In the genomic region with DNA sequence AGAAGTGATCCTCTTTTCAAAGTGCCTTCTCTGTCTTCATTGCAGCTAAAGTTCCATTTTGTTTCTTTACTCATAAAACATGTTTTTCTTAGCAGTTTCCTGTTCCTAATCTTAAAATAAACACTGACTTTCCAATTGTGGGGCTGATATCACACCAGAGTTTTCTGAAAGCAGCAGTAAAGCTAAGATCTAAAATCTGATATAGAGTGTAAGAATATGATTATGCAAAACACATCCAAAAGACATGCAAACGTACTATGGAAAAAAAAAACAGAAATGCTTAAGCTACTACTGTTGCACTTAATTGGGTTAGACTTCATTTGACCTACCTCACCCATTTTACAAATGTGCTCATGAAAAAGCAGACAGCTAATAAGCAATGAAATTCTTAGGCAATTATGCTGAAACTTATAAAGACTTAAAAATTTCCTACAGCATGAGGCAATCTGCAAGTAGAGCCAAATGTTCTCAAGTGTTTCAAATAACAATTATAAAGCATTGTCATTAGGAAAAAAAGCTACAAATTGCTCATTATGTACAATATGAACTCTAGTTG, we compare ENCODE assay signal across 12 cellular contexts. TPM values are rescaled to one million over a fixed set of nuclear protein-coding genes. Genes with fewer than 3 reads are reported as not detected.
DNase-seq lines count a peak whose midpoint lies in the region; ATAC-seq, FAIRE-seq and TF ChIP-seq lines count a peak whose summit lies in the region.
"Had no signal": no experiment of that assay in that cellular context is flagged by ENCODE, and none has a peak within 500 bp of the region (broad histone marks: within the 10 kb centered on the region; RNA-seq: fewer than 3 reads in every experiment).

No MANE protein-coding gene starts in this region.

- H3K27ac ChIP-seq in SU-DHL-6 (ENCODE audit: low read depth, low read length): peak overlapping the region; percentile 11; the same call in 1 of the 2 replicates
- no peak overlapping the region for H3K27ac ChIP-seq in endothelial cell of umbilical vein (ENCODE audit: insufficient read depth, low read depth, low read length)
- H3K27ac ChIP-seq: upper lobe of right lung had no signal

- H2AFZ ChIP-seq in SU-DHL-6 (ENCODE audit: low read depth, low read length, severe bottlenecking) (no peak overlapping the region), endothelial cell of umbilical vein (ENCODE audit: low read depth, low read length) (peak overlapping the region; percentile 48)

- H3K36me3 Mint-ChIP-seq in activated T-cell treated with anti-CD3 and anti-CD28 coated beads, Interleukin-2, amount 50 U/mL, for 4 hours (ENCODE audit: insufficient read depth): peaks cover 89% of the 10 kb centered on the region
- H3K36me3 Mint-ChIP-seq in glutamatergic neuron (ENCODE audit: unreplicated experiment): no peaks in the 10 kb centered on the region

- dilution Hi-C loops in endothelial cell of umbilical vein (cut with MboI; ENCODE audit: extremely low pct_ligation_motif_present, low sequenced_read_pairs): no loop called here

- CTCF ChIA-PET in endothelial cell of umbilical vein (lab: Charles Lee): no interaction called here

- ATAC-seq in activated T-cell treated with anti-CD3 and anti-CD28 coated beads, Interleukin-2, amount 50 U/mL, for 4 hours: peak; percentile 7 to 12
- no peak for ATAC-seq in HG03175 (IDR thresholded peaks at IDR 0.05; ENCODE audit: unreplicated experiment)
- no peak for ATAC-seq in GM18861 (IDR thresholded peaks at IDR 0.05; ENCODE audit: unreplicated experiment)
- ATAC-seq: upper lobe of right lung had no signal

- H4K20me1 ChIP-seq in SU-DHL-6 (ENCODE audit: low read depth, low read length) (no peaks in the 10 kb centered on the region), endothelial cell of umbilical vein (replicated peaks; ENCODE audit: control insufficient read depth, extremely low read depth, insufficient read depth, low read length) (no peaks in the 10 kb centered on the region)

- TF ChIP-seq POLR2A in endothelial cell of umbilical vein (IDR thresholded peaks at IDR 0.05; ENCODE audit: low read depth, low read length): no peak

- H3K4me1 Mint-ChIP-seq in activated T-cell treated with anti-CD3 and anti-CD28 coated beads, Interleukin-2, amount 50 U/mL, for 4 hours (ENCODE audit: low read depth): peaks cover 81% of the 10 kb centered on the region
- peaks cover 1% of the 10 kb centered on the region for H3K4me1 Mint-ChIP-seq in glutamatergic neuron (ENCODE audit: low read depth, unreplicated experiment)

- H3K4me3 ChIP-seq in SU-DHL-6 (ENCODE audit: insufficient read depth, low read length, poor library complexity, severe bottlenecking) (no peak overlapping the region), endothelial cell of umbilical vein (replicated peaks in 1 of 3; ENCODE audit: insufficient read depth in 1 of 3, low read depth in 1 of 3, low read length in 3 of 3) (no peak overlapping the region), retinal pigment epithelial cell (ENCODE audit: low read length) (no peak overlapping the region)
- H3K4me3 ChIP-seq: upper lobe of right lung had no signal

- no peak overlapping the region for H3K27ac Mint-ChIP-seq in glutamatergic neuron (ENCODE audit: unreplicated experiment)

- no peak overlapping the region for H3K4me2 ChIP-seq in SU-DHL-6 (ENCODE audit: low read depth, low read length, poor library complexity, severe bottlenecking)
- peak overlapping the region; percentile 44 for H3K4me2 ChIP-seq in endothelial cell of umbilical vein (ENCODE audit: insufficient read depth, low read length)

- TF ChIP-seq CTCF in SU-DHL-6 (IDR thresholded peaks at IDR 0.05; ENCODE audit: insufficient read depth, low read length, poor library complexity, severe bottlenecking) (no peak), endothelial cell of umbilical vein (IDR thresholded peaks at IDR 0.05; ENCODE audit: extremely low read depth in 1 of 2, insufficient read depth in 1 of 2, low read depth in 1 of 2, low read length in 2 of 2) (no peak), retinal pigment epithelial cell (conservative IDR thresholded peaks at IDR 0.05; ENCODE audit: low read depth, low read length) (no peak), glutamatergic neuron (IDR thresholded peaks at IDR 0.05; ENCODE audit: partially characterized antibody, unreplicated experiment) (no peak)

- H3K36me3 ChIP-seq in SU-DHL-6 (ENCODE audit: low read length) (peaks cover 38% of the 10 kb centered on the region), endothelial cell of umbilical vein (ENCODE audit: control insufficient read depth in 2 of 2, extremely low read depth in 1 of 2, insufficient read depth in 2 of 2, low read length in 2 of 2) (no peaks in the 10 kb centered on the region)

- H3K4me1 ChIP-seq in endothelial cell of umbilical vein (ENCODE audit: control insufficient read depth, extremely low read depth, insufficient read depth, low read length): peaks cover 13% of the 10 kb centered on the region

- H3K9me1 ChIP-seq in endothelial cell of umbilical vein (replicated peaks; ENCODE audit: control insufficient read depth, extremely low read depth, insufficient read depth, low read length): no peaks in the 10 kb centered on the region

- peak overlapping the region; percentile 95 for H3K4me3 Mint-ChIP-seq in activated T-cell treated with anti-CD3 and anti-CD28 coated beads, Interleukin-2, amount 50 U/mL, for 4 hours
- no peak overlapping the region for H3K4me3 Mint-ChIP-seq in glutamatergic neuron (ENCODE audit: unreplicated experiment)

- H3K9me2 ChIP-seq in SU-DHL-6 (replicated peaks; ENCODE audit: insufficient read depth, low read length): no peaks in the 10 kb centered on the region

- POLR2A ChIA-PET in endothelial cell of umbilical vein (lab: Charles Lee): no interaction called here

- H3K79me2 ChIP-seq in SU-DHL-6 (ENCODE audit: insufficient read depth, low read length) (peaks cover 68% of the 10 kb centered on the region), endothelial cell of umbilical vein (ENCODE audit: control insufficient read depth, insufficient read depth, low read length) (no peaks in the 10 kb centered on the region)

- no TSS peak for BruUV-seq in endothelial cell of umbilical vein (replicated peaks; lab: Mats Ljungman, UMichigan)

- intact Hi-C loops in endothelial cell of umbilical vein (cut with micrococcal nuclease): no loop called here

- no peaks in the 10 kb centered on the region for H3F3A ChIP-seq in SU-DHL-6 (ENCODE audit: insufficient read depth)

- H3K9me3 Mint-ChIP-seq in activated T-cell treated with anti-CD3 and anti-CD28 coated beads, Interleukin-2, amount 50 U/mL, for 4 hours: no peaks in the 10 kb centered on the region
- peaks cover 2% of the 10 kb centered on the region for H3K9me3 Mint-ChIP-seq in glutamatergic neuron (ENCODE audit: unreplicated experiment)

- no peaks in the 10 kb centered on the region for H3K27me3 ChIP-seq in SU-DHL-6 (ENCODE audit: low read length)
- H3K27me3 ChIP-seq in endothelial cell of umbilical vein (ENCODE audit: control insufficient read depth in 2 of 2, insufficient read depth in 2 of 2, low read length in 2 of 2): peaks cover 0 to under 1% of the 10 kb centered on the region in 2 experiments
- H3K27me3 ChIP-seq: heart left ventricle, upper lobe of right lung had no signal

- H3K9me3 ChIP-seq in SU-DHL-6 (ENCODE audit: insufficient read depth, low read length): no peaks in the 10 kb centered on the region
- no peaks in the 10 kb centered on the region for H3K9me3 ChIP-seq in endothelial cell of umbilical vein (replicated peaks; ENCODE audit: control insufficient read depth, insufficient read depth, low read length)
- H3K9me3 ChIP-seq: heart left ventricle, upper lobe of right lung had no signal

- no peaks in the 10 kb centered on the region for H3K27me3 Mint-ChIP-seq in activated T-cell treated with anti-CD3 and anti-CD28 coated beads, Interleukin-2, amount 50 U/mL, for 4 hours (ENCODE audit: low read depth)
- peaks cover 3% of the 10 kb centered on the region for H3K27me3 Mint-ChIP-seq in glutamatergic neuron (ENCODE audit: unreplicated experiment)

- FAIRE-seq in endothelial cell of umbilical vein (lab: Jason Lieb, UNC): no peak

- no peak overlapping the region for H3K9ac ChIP-seq in SU-DHL-6 (ENCODE audit: low read length)
- H3K9ac ChIP-seq in endothelial cell of umbilical vein (replicated peaks; ENCODE audit: extremely low read depth, insufficient read depth, low read length): no peak overlapping the region

- DNase-seq in activated T-cell treated with anti-CD3 and anti-CD28 coated beads, Interleukin-2, amount 50 U/mL, for 4 hours: no peak
- DNase-seq in activated T-cell treated with anti-CD3 and anti-CD28 coated beads for 4 hours: no peak
- peak; percentile 63 for DNase-seq in endothelial cell of umbilical vein (ENCODE audit: low read depth, low spot score)
- DNase-seq in retinal pigment epithelial cell (ENCODE audit: low read depth): peak; percentile 65
- no peak for DNase-seq in glutamatergic neuron
- DNase-seq: heart left ventricle, mammary epithelial cell, NCI-H446, upper lobe of right lung had no signal

TF ChIP-seq in endothelial cell of umbilical vein, 7 proteins besides CTCF, POLR2A, EP300 and RAD21:
- TF ChIP-seq, protein P1, sequence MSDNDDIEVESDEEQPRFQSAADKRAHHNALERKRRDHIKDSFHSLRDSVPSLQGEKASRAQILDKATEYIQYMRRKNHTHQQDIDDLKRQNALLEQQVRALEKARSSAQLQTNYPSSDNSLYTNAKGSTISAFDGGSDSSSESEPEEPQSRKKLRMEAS (IDR thresholded peaks at IDR 0.05; ENCODE audit: insufficient read depth, insufficient read length): no peak
- peak; percentile 52 for TF ChIP-seq GATA2 (IDR thresholded peaks at IDR 0.05; ENCODE audit: insufficient read depth, insufficient read length, low read depth, low read length)

RNA-seq across cellular contexts. Expression of a gene that starts 10.5 kb away (rescaled TPM):
- total RNA-seq in activated T-cell treated with anti-CD3 and anti-CD28 coated beads, Interleukin-2, amount 50 U/mL, for 4 hours: 100 to 1,000 TPM; 183 to 207 (median 195) TPM
- total RNA-seq in endothelial cell of umbilical vein (not detected in 2 replicates), glutamatergic neuron (ENCODE audit: unreplicated experiment) (not detected)
- not detected in 2 replicates for polyA plus RNA-seq in endothelial cell of umbilical vein
- polyA plus RNA-seq in endothelial cell of umbilical vein (2011; cell fraction: cytosol; rRNA removed): 0.03 TPM in 1 of 2 replicates, not detected in the other
- polyA plus RNA-seq in endothelial cell of umbilical vein (2011; cell fraction: nucleus; rRNA removed): not detected in 2 replicates
- not detected in 2 replicates for polyA plus RNA-seq in endothelial cell of umbilical vein (2012)
- polyA minus RNA-seq in endothelial cell of umbilical vein: not detected in 2 replicates
- polyA minus RNA-seq in endothelial cell of umbilical vein (2011; cell fraction: cytosol; rRNA and poly(A)+ RNA removed): not detected
- not detected in 2 replicates for polyA minus RNA-seq in endothelial cell of umbilical vein (2011; cell fraction: nucleus; rRNA and poly(A)+ RNA removed)
- total RNA-seq: mammary epithelial cell had no signal
- polyA plus RNA-seq: mammary epithelial cell had no signal

Comparison
In these comparisons a context has a peak if more than half of its experiments do, and no peak if none do; other contexts are left out.
1. ATAC-seq: peak in activated T-cell treated with anti-CD3 and anti-CD28 coated beads, Interleukin-2, amount 50 U/mL, for 4 hours (2 of 2); none in HG03175 (single experiment) and GM18861 (single experiment).
2. DNase-seq: peak in endothelial cell of umbilical vein (single experiment) and retinal pigment epithelial cell (single experiment); none in activated T-cell treated with anti-CD3 and anti-CD28 coated beads, Interleukin-2, amount 50 U/mL, for 4 hours (single experiment), activated T-cell treated with anti-CD3 and anti-CD28 coated beads for 4 hours (single experiment) and glutamatergic neuron (single experiment).
3. RNA of a gene that starts 10.5 kb away (total RNA-seq): 183 to 207 TPM in activated T-cell treated with anti-CD3 and anti-CD28 coated beads, Interleukin-2, amount 50 U/mL, for 4 hours; not detected in endothelial cell of umbilical vein and not detected in glutamatergic neuron (single experiment); every median in the first group is over 100 times any median in the second.